Comparison of ENCODE assay signal across 9 cellular contexts in genomic region chr5:136066705-136067271, GRCh38. TPM values are rescaled to one million over a fixed set of nuclear protein-coding genes. Genes with fewer than 3 reads are reported as not detected.
DNase-seq lines count a peak whose midpoint lies in the region; ATAC-seq and TF ChIP-seq lines count a peak whose summit lies in the region.
"Had no signal": no experiment of that assay in that cellular context is flagged by ENCODE, and none has a peak within 500 bp of the region (broad histone marks: within the 10 kb centered on the region; RNA-seq: fewer than 3 reads in every experiment).

No MANE protein-coding gene starts in this region.

- H3K4me1 Mint-ChIP-seq in T-helper 17 cell: no peaks in the 10 kb centered on the region

- H3K36me3 ChIP-seq in esophagus muscularis mucosa: peaks cover 0 to 17% (median 2%) of the 10 kb centered on the region in 4 donors

- no peak overlapping the region for H3K4me3 Mint-ChIP-seq in T-helper 17 cell

- H3K4me1 ChIP-seq in esophagus muscularis mucosa: peaks cover 21 to 41% (median 34%) of the 10 kb centered on the region in 4 donors

- H3K27me3 ChIP-seq in esophagus muscularis mucosa: no peaks in the 10 kb centered on the region

- no peaks in the 10 kb centered on the region for H3K27me3 Mint-ChIP-seq in T-helper 17 cell

- H3K27ac Mint-ChIP-seq in T-helper 17 cell: no peak overlapping the region

- peak; percentile 20 to 44 (median 41) for TF ChIP-seq CTCF in esophagus muscularis mucosa (IDR thresholded peaks at IDR 0.05)

- H3K27ac ChIP-seq in esophagus muscularis mucosa (replicated peaks in 1 of 4): peak overlapping the region; percentile 64 to 81 (median 72)

- WGBS in esophagus muscularis mucosa: 51% methylated on average over 4 of the region's 4 CpGs

- ATAC-seq in HG03378 (IDR thresholded peaks at IDR 0.05; ENCODE audit: unreplicated experiment) (no peak), T-helper 17 cell (no peak), GM21381 (IDR thresholded peaks at IDR 0.05; ENCODE audit: unreplicated experiment) (no peak)

- no peaks in the 10 kb centered on the region for H3K36me3 Mint-ChIP-seq in T-helper 17 cell (ENCODE audit: low read depth)

- no peak for TF ChIP-seq EP300 in esophagus muscularis mucosa (IDR thresholded peaks at IDR 0.05)

- H3K9me3 ChIP-seq in esophagus muscularis mucosa (no peaks in the 10 kb centered on the region), T-helper 17 cell (ENCODE audit: control insufficient read depth, low read length, poor library complexity, severe bottlenecking) (no peaks in the 10 kb centered on the region)

- no peak overlapping the region for H3K4me3 ChIP-seq in esophagus muscularis mucosa

- DNase-seq in AG20443 (ENCODE audit: low spot score) (peak; percentile 64), NCI-H2196 (lab: John Stamatoyannopoulos, UW; ENCODE audit: unreplicated experiment) (peak; percentile 47), esophagus muscularis mucosa (ENCODE audit: extremely low spot score) (no peak), myocyte (ENCODE audit: low read depth) (peak; percentile 80), T-helper 17 cell (no peak)
- DNase-seq in activated T-cell treated with anti-CD3 and anti-CD28 coated beads, Interleukin-2, amount 50 U/mL, for 1 hour: no peak
- DNase-seq: OCI-M1 had no signal

- intact Hi-C loops in esophagus muscularis mucosa (cut with DNase I): loop anchor here (10.0 kb wide), 1 partner anchor 108 kb away; no protein-coding TSS in a partner anchor

- no peak for TF ChIP-seq POLR2A in esophagus muscularis mucosa (IDR thresholded peaks at IDR 0.05; ENCODE audit: low read depth)

RNA-seq across cellular contexts. Expression of gene TGFBI, which starts 38.0 kb away (rescaled TPM):
- total RNA-seq in esophagus muscularis mucosa: 100 to 1,000 TPM in 2 of 4 donors, 10 to 100 TPM in 2; 62.3 to 128 (median 92.9) TPM
- 758 and 1,068 TPM in 2 replicates for total RNA-seq in myocyte
- 508 TPM for polyA plus RNA-seq in myocyte (2012)
- 1 to 10 TPM; 6.6 to 8.6 TPM for total RNA-seq in T-helper 17 cell

Comparison
In these comparisons a context has a peak if more than half of its experiments do, and no peak if none do; other contexts are left out.
1. DNase-seq: peak in AG20443 (single experiment), NCI-H2196 (single experiment) and myocyte (single experiment); none in esophagus muscularis mucosa (single experiment), T-helper 17 cell (0 of 3) and activated T-cell treated with anti-CD3 and anti-CD28 coated beads, Interleukin-2, amount 50 U/mL, for 1 hour (single experiment).
2. RNA of gene TGFBI, which starts 38.0 kb away (total RNA-seq): 758 to 1,068 TPM in myocyte and 62.3 to 128 TPM in esophagus muscularis mucosa; 6.6 to 8.6 TPM in T-helper 17 cell; every median in the first group is over 4 times any median in the second.